ENCODE assay signal across 8 cellular contexts in the genomic region with DNA sequence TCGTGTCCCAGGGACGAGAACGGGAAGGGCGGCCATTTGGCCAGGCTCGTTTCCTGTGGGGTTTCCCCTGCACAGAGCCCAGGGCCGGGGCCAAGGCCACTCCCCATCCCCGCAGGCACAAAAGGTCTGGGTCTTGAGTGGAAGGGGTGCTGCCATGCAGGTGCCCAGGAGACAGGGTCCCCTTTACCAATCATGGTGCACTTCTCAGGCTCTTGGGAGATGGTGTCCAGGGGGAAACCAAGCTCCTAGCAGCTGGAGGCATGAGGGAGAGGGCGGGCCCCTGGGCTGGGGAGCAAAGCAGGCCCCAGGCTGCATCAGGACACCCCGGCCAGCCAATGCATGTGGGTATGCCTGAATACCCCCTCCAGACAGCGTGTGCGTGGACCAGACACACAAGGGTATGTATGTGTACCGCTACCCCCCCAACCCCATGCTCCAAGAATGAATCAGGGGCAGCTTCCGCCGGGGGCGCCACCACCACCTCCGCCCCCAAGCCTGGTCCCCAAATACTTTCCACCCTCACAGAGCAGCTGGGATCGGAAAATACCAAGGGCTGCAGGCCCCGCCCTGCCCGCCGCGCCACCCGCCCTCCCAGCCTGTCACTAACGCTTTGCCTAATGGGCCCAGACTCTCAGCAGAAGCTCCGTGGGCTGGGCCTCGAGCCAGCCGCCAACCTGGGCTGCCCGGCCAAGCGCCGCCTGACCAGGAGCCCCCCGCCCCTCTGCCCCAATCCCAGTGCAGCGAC. TPM values are rescaled to one million over a fixed set of nuclear protein-coding genes. Genes with fewer than 3 reads are reported as not detected.
DNase-seq lines count a peak whose midpoint lies in the region; ATAC-seq and TF ChIP-seq lines count a peak whose summit lies in the region.

No MANE protein-coding gene starts in this region.

- DNase-seq in Panc1 (ENCODE audit: low read depth, low spot score) (no peak), fibroblast of gingiva (ENCODE audit: low read depth) (peak; percentile 89), omental fat pad (ENCODE audit: low spot score) (no peak), NCI-H774 (lab: John Stamatoyannopoulos, UW) (no peak)
- DNase-seq in activated T-cell treated with anti-CD3 and anti-CD28 coated beads, Interleukin-2, amount 50 U/mL, for 4 hours = peak; percentile 86

- CTCF ChIA-PET in Panc1 (lab: Charles Lee) = interaction anchor here (1.4 kb wide), 1 partner anchor 23 kb away, joined by 3 read pairs; no protein-coding TSS in a partner anchor

- TF ChIP-seq CTCF in Panc1 (IDR thresholded peaks at IDR 0.05) = no peak
- no peak for TF ChIP-seq CTCF in omental fat pad (IDR thresholded peaks at IDR 0.05)

- intact Hi-C loops in Panc1 (cut with micrococcal nuclease; ENCODE audit: unreplicated experiment) = no loop called here

- H3K36me3 ChIP-seq in Panc1 (ENCODE audit: control insufficient read depth, insufficient read depth, low read length) = peaks cover 8% of the 10 kb centered on the region
- peaks cover 4% of the 10 kb centered on the region for H3K36me3 ChIP-seq in thymus (ENCODE audit: control insufficient read depth, insufficient read depth)

- no peaks in the 10 kb centered on the region for H3K9me3 ChIP-seq in Panc1 (ENCODE audit: control insufficient read depth, insufficient read depth, low read depth, low read length)
- no peaks in the 10 kb centered on the region for H3K9me3 ChIP-seq in thymus (ENCODE audit: control insufficient read depth)

- H3K9me3 Mint-ChIP-seq in activated T-cell treated with anti-CD3 and anti-CD28 coated beads, Interleukin-2, amount 50 U/mL, for 4 hours = no peaks in the 10 kb centered on the region

- H3K4me1 ChIP-seq in Panc1 (ENCODE audit: control insufficient read depth, insufficient read depth, low read length) = peaks cover 42% of the 10 kb centered on the region
- peaks cover 43% of the 10 kb centered on the region for H3K4me1 ChIP-seq in thymus (ENCODE audit: control insufficient read depth, insufficient read depth, low read length)

- no TSS peak for BruUV-seq in Panc1 (replicated peaks; lab: Mats Ljungman, UMichigan)

- H3K4me3 ChIP-seq in GM08714 (ENCODE audit: low read length) (peak overlapping the region; percentile 75), Panc1 (ENCODE audit: low read depth in 2 of 2, low read length in 2 of 2) (peak overlapping the region; percentile 81 to 91), thymus (ENCODE audit: low read length) (peak overlapping the region; percentile 41)

- POLR2A ChIA-PET in Panc1 (lab: Charles Lee) = interaction anchor here (0.6 to 0.7 kb wide), 3 partner anchors 13 to 61 kb away, joined by 3 to 12 read pairs (median 5); no protein-coding TSS in a partner anchor

- peak; percentile 39 for ATAC-seq in HG02571 (IDR thresholded peaks at IDR 0.05; ENCODE audit: unreplicated experiment)
- peak; percentile 3 for ATAC-seq in Panc1
- peak; percentile 68 for ATAC-seq in activated T-cell treated with anti-CD3 and anti-CD28 coated beads, Interleukin-2, amount 50 U/mL, for 4 hours
- peak; percentile 25 for ATAC-seq in omental fat pad (ENCODE audit: low FRiP score)

- H3K4me1 Mint-ChIP-seq in activated T-cell treated with anti-CD3 and anti-CD28 coated beads, Interleukin-2, amount 50 U/mL, for 4 hours (ENCODE audit: low read depth) = peaks cover 55% of the 10 kb centered on the region

- H3K4me3 Mint-ChIP-seq in activated T-cell treated with anti-CD3 and anti-CD28 coated beads, Interleukin-2, amount 50 U/mL, for 4 hours = peak overlapping the region; percentile 91

- H3K27me3 Mint-ChIP-seq in activated T-cell treated with anti-CD3 and anti-CD28 coated beads, Interleukin-2, amount 50 U/mL, for 4 hours (ENCODE audit: low read depth) = no peaks in the 10 kb centered on the region

- in situ Hi-C loops in Panc1 (cut with HindIII; ENCODE audit: low pct_unique_long_range_greater_than_20kb, low sequenced_read_pairs) = no loop called here

- WGBS in thymus = 5% methylated on average over 31 of the region's 31 CpGs

- H3K27me3 ChIP-seq in Panc1 (ENCODE audit: control insufficient read depth, insufficient read depth, low read length) (no peaks in the 10 kb centered on the region), thymus (ENCODE audit: control insufficient read depth, insufficient read depth) (no peaks in the 10 kb centered on the region)

- H3K36me3 Mint-ChIP-seq in activated T-cell treated with anti-CD3 and anti-CD28 coated beads, Interleukin-2, amount 50 U/mL, for 4 hours (ENCODE audit: insufficient read depth) = peaks cover 14% of the 10 kb centered on the region

- peak overlapping the region; percentile 92 for H3K27ac ChIP-seq in Panc1 (ENCODE audit: low read length)
- H3K27ac ChIP-seq in thymus (ENCODE audit: low read depth) = peak overlapping the region; percentile 93

RNA-seq across cellular contexts. Expression of a gene that starts 37.6 kb away (rescaled TPM):
- total RNA-seq in Panc1 (2021; ENCODE audit: unreplicated experiment) (0.33 TPM), omental fat pad (not detected)
- polyA plus RNA-seq in Panc1 (2012; ENCODE audit: insufficient read length) = 0.71 TPM
- total RNA-seq in activated T-cell treated with anti-CD3 and anti-CD28 coated beads, Interleukin-2, amount 50 U/mL, for 4 hours = under 1 TPM in 1 of 3 donors, not detected in 2; 0.52 TPM
- 2.6 TPM for polyA plus RNA-seq in thymus

RNA-seq across cellular contexts. Expression of a gene that starts 44.1 kb away (rescaled TPM):
- 8.7 TPM for total RNA-seq in Panc1 (2021; ENCODE audit: unreplicated experiment)
- polyA plus RNA-seq in Panc1 (2012; ENCODE audit: insufficient read length) = 11.3 TPM
- 1 to 10 TPM; 3.2 to 5.0 (median 3.7) TPM for total RNA-seq in activated T-cell treated with anti-CD3 and anti-CD28 coated beads, Interleukin-2, amount 50 U/mL, for 4 hours
- 1 to 10 TPM; 3.8 to 5.2 (median 4.6) TPM for total RNA-seq in omental fat pad
- 3.3 TPM for polyA plus RNA-seq in thymus

Comparison
In these comparisons a context has a peak if more than half of its experiments do, and no peak if none do; other contexts are left out.
1. ATAC-seq: peak in every context shown above with its lines; median percentile 68 in activated T-cell treated with anti-CD3 and anti-CD28 coated beads, Interleukin-2, amount 50 U/mL, for 4 hours; 39 in HG02571; 25 in omental fat pad; 3 in Panc1.
2. DNase-seq: peak in activated T-cell treated with anti-CD3 and anti-CD28 coated beads, Interleukin-2, amount 50 U/mL, for 4 hours (single experiment) and fibroblast of gingiva (single experiment); none in Panc1 (single experiment), omental fat pad (single experiment) and NCI-H774 (single experiment).
3. Peak in every context shown above with its lines, with median percentiles within 50 percentile points of each other: H3K4me3 ChIP-seq.